In the genomic region with DNA sequence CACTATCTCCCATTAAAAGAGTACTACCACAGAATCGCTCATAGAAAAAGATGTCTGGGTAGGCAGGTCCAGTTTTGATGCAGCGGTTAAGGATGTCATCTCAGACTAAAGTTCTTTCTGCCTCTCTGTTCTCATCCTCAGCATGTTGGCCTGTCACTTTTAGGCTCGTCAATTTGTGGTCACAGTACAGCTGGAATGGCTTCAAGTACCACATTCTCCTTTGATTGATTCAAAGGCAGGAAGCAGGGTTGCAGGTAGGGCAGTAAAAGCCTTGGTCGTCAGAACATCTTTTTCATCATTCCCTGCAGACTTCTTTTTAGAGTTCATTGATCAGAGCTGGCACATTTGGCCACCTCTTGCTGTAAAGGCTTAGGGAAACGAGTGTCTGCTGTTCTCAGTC, we compare ENCODE assay signal across 29 cellular contexts. TPM values are rescaled to one million over a fixed set of nuclear protein-coding genes. Genes with fewer than 3 reads are reported as not detected.
"Had no signal": no experiment of that assay in that cellular context is flagged by ENCODE, and none has a peak within 500 bp of the region (broad histone marks: within the 10 kb centered on the region; RNA-seq: fewer than 3 reads in every experiment).

No MANE protein-coding gene starts in this region.

- H3K4me3 ChIP-seq: adrenal gland, body of pancreas, esophagus squamous epithelium, gastroesophageal sphincter, heart right ventricle had no signal

- H3K27ac ChIP-seq: adrenal gland, body of pancreas, esophagus squamous epithelium, gastroesophageal sphincter, heart right ventricle, WERI-Rb-1 had no signal

- H3K4me1 ChIP-seq: adrenal gland, gastroesophageal sphincter had no signal

- DNase-seq: activated B cell treated with CpG ODN at 0.5 μM for 24 hours; activated CD4-positive, alpha-beta memory T cell treated with anti-CD3 and anti-CD28 coated beads for 36 hours; activated CD4-positive, alpha-beta T cell treated with anti-CD3 and anti-CD28 coated beads, Interleukin-2, amount 10 ng/mL, durations not matched to agents 24 days and 14 days; activated CD8-positive, alpha-beta memory T cell treated with anti-CD3 and anti-CD28 coated beads, Interleukin-2, amount 10 ng/mL, durations not matched to agents 7 days and 5 days; activated CD8-positive, alpha-beta memory T cell treated with anti-CD3 and anti-CD28 coated beads, Interleukin-2, amount 50 U/mL, for 4 hours; activated CD8-positive, alpha-beta T cell treated with anti-CD3 and anti-CD28 coated beads, Interleukin-2, amount 10 ng/mL, durations not matched to agents 7 days and 5 days; activated effector memory CD4-positive, alpha-beta T cell treated with anti-CD3 and anti-CD28 coated beads, Interleukin-2, amount 50 U/mL, for 16 hours; activated naive CD4-positive, alpha-beta T cell treated with anti-CD3 and anti-CD28 coated beads for 36 hours; activated naive CD8-positive, alpha-beta T cell treated with anti-CD3 and anti-CD28 coated beads for 36 hours; activated naive CD8-positive, alpha-beta T cell treated with anti-CD3 and anti-CD28 coated beads, Interleukin-2, amount 50 U/mL, for 24 hours; activated T-cell treated with anti-CD3 and anti-CD28 coated beads, Interleukin-2, amount 50 U/mL, for 1 hour; activated T-cell treated with anti-CD3 and anti-CD28 coated beads, Interleukin-2, amount 50 U/mL, for 48 hours; adrenal gland; amygdala; aorta; body of pancreas; caudate nucleus; cortex of kidney; dermis blood vessel endothelial cell; effector CD4-positive, alpha-beta T cell; effector memory CD8-positive, alpha-beta T cell; erythroblast; esophagus squamous epithelium; foreskin melanocyte; heart right ventricle; T1000; WERI-Rb-1 had no signal

- H3K36me3 ChIP-seq: adrenal gland, esophagus squamous epithelium, WERI-Rb-1 had no signal

- H3K9me3 ChIP-seq: adrenal gland, body of pancreas, esophagus squamous epithelium, gastroesophageal sphincter had no signal

- H3K27me3 ChIP-seq: adrenal gland, body of pancreas, esophagus squamous epithelium, gastroesophageal sphincter, heart right ventricle had no signal

RNA-seq across cellular contexts. Expression of a gene that starts 48.5 kb away (rescaled TPM):
- total RNA-seq: activated CD4-positive, alpha-beta memory T cell treated with anti-CD3 and anti-CD28 coated beads for 36 hours; activated CD8-positive, alpha-beta memory T cell treated with anti-CD3 and anti-CD28 coated beads for 36 hours; activated naive CD4-positive, alpha-beta T cell treated with anti-CD3 and anti-CD28 coated beads for 36 hours had no signal
